8 cellular contexts compared by ENCODE assay signal in the genomic region with DNA sequence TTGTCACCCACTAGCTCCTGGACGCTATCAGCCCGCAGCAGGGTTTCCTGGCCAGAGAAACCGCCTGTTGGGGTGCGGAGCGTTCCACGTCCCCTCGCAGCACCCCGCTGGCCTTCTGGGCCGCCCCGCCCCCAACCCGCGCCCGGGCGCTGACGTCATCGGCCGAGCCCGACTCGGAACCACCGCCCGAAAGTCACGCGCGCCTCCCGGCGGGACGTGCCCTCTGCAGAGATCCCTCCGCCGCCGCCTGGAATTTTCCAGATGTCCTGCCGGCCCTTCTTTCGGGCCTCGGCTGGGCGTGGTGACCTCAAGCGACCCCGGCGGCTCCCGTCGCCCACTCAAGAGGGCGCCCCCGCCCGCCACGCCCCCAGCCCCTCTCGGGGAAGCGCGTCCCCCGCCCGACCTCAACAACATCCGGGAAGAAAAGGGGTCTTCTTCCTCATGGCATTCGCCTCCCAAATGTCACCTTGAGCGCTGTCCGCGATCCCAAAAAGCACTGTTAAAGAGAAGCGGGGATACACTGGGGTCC. TPM values are rescaled to one million over a fixed set of nuclear protein-coding genes. Genes with fewer than 3 reads are reported as not detected.
DNase-seq lines count a peak whose midpoint lies in the region; TF ChIP-seq lines count a peak whose summit lies in the region.

No MANE protein-coding gene starts in this region.

- H3K4me1 ChIP-seq in A673 (ENCODE audit: insufficient read depth, low read length, poor library complexity, severe bottlenecking) (peaks cover 78% of the 10 kb centered on the region), SK-N-SH (ENCODE audit: control insufficient read depth in 1 of 2, insufficient read depth in 2 of 2, low read depth in 1 of 2, low read length in 1 of 2) (peaks cover 38 to 52% of the 10 kb centered on the region in 2 experiments)

- 2% methylated on average over 9 of the region's 54 CpGs for WGBS in SK-N-SH (ENCODE audit: low lambda C conversion rate)

- no peaks in the 10 kb centered on the region for H3K27me3 Mint-ChIP-seq in activated naive CD4-positive, alpha-beta T cell treated with anti-CD3 and anti-CD28 coated beads, Interleukin-2, amount 50 U/mL, for 24 hours

- no peaks in the 10 kb centered on the region for H3K9me3 Mint-ChIP-seq in activated naive CD4-positive, alpha-beta T cell treated with anti-CD3 and anti-CD28 coated beads, Interleukin-2, amount 50 U/mL, for 24 hours

- peak overlapping the region; percentile 96 for H3K4me3 Mint-ChIP-seq in activated naive CD4-positive, alpha-beta T cell treated with anti-CD3 and anti-CD28 coated beads, Interleukin-2, amount 50 U/mL, for 24 hours

- in situ Hi-C loops in GM18951 (cut with MboI; ENCODE audit: low sequenced_read_pairs, unreplicated experiment), result loop anchor here (5.0 kb wide), 1 partner anchor 80 kb away; no protein-coding TSS in a partner anchor

- no peak for TF ChIP-seq CTCF in A673 (conservative IDR thresholded peaks at IDR 0.05; ENCODE audit: low read depth, low read length)
- no peak for TF ChIP-seq CTCF in SK-N-SH (IDR thresholded peaks at IDR 0.05)

- intact Hi-C loops in A673 (cut with micrococcal nuclease; ENCODE audit: unreplicated experiment), result loop anchor here (2.0 kb wide), 1 partner anchor 55 kb away; no protein-coding TSS in a partner anchor

- no peak overlapping the region for H2AFZ ChIP-seq in SK-N-SH (ENCODE audit: low read depth)

- POLR2A ChIA-PET in A673 (lab: Charles Lee; ENCODE audit: low non-redundant PET) (interaction anchor here (0.6 to 1.9 kb wide), 12 partner anchors 70 to 553 kb away, joined by 3 to 21 read pairs (median 6); a partner anchor contains a TSS), SK-N-SH (lab: Yijun Ruan, JAX) (interaction anchor here (0.6 to 17.2 kb wide), 22 partner anchors 8 to 185 kb away, joined by 3 to 1027 read pairs (median 6); a partner anchor contains a TSS)

- TF ChIP-seq RAD21 in SK-N-SH (IDR thresholded peaks at IDR 0.05; ENCODE audit: low read length), result no peak

- peak overlapping the region; percentile 66 for H3K4me3 ChIP-seq in A673 (ENCODE audit: low read depth, low read length, poor library complexity, severe bottlenecking)
- H3K4me3 ChIP-seq in SK-N-SH (ENCODE audit: low read depth in 2 of 2, low read length in 1 of 2), result peak overlapping the region; percentile 77 to 83

- peak; percentile 66 to 75; a peak in 3 of 4 replicates for TF ChIP-seq EP300 in SK-N-SH (IDR thresholded peaks at IDR 0.05; ENCODE audit: borderline replicate concordance in 1 of 2, low read depth in 1 of 2, low read length in 1 of 2)

- peak; percentile 98 for DNase-seq in A673 (ENCODE audit: low spot score)
- DNase-seq in SK-N-SH, result peak; percentile 89
- peak; percentile 95 for DNase-seq in globus pallidus (ENCODE audit: low spot score)
- DNase-seq in occipital lobe (lab: John Stamatoyannopoulos, UW), result peak; percentile 90
- DNase-seq in substantia nigra (lab: John Stamatoyannopoulos, UW), result peak; percentile 71 to 98 (median 95)

- H3K9me2 ChIP-seq in SK-N-SH, result no peaks in the 10 kb centered on the region

- H3K79me2 ChIP-seq in SK-N-SH (ENCODE audit: insufficient read depth), result peaks cover 96% of the 10 kb centered on the region

- H3K4me1 Mint-ChIP-seq in activated naive CD4-positive, alpha-beta T cell treated with anti-CD3 and anti-CD28 coated beads, Interleukin-2, amount 50 U/mL, for 24 hours, result peaks cover 38% of the 10 kb centered on the region

- peak overlapping the region; percentile 94 for H3K4me2 ChIP-seq in SK-N-SH

- H3K36me3 Mint-ChIP-seq in activated naive CD4-positive, alpha-beta T cell treated with anti-CD3 and anti-CD28 coated beads, Interleukin-2, amount 50 U/mL, for 24 hours, result peaks cover 25% of the 10 kb centered on the region

- no TSS peak for BruUV-seq in A673 (replicated peaks; lab: Mats Ljungman, UMichigan)

- no peaks in the 10 kb centered on the region for H3K27me3 ChIP-seq in A673 (replicated peaks; ENCODE audit: insufficient read depth, low read depth, low read length, poor library complexity)
- no peaks in the 10 kb centered on the region for H3K27me3 ChIP-seq in SK-N-SH (ENCODE audit: insufficient read depth)

- peak; percentile 61 for TF ChIP-seq POLR2A in GM18951 (IDR thresholded peaks at IDR 0.05; ENCODE audit: extremely low read depth, insufficient read depth, insufficient read length)

- CTCF ChIA-PET in A673 (lab: Charles Lee) (interaction anchor here (0.7 kb wide), 1 partner anchor 466 kb away, joined by 3 read pairs; a partner anchor contains a TSS), SK-N-SH (lab: Yijun Ruan, JAX) (interaction anchor here (1.0 to 13.0 kb wide), 6 partner anchors 15 to 92 kb away, joined by 3 to 223 read pairs (median 4); a partner anchor contains a TSS)

- H3K36me3 ChIP-seq in A673 (ENCODE audit: insufficient read depth, low read length, poor library complexity, severe bottlenecking) (peaks cover 34% of the 10 kb centered on the region), KOPT-K1 (ENCODE audit: insufficient read depth, low read length) (peaks cover 29% of the 10 kb centered on the region), SK-N-SH (replicated peaks in 1 of 2; ENCODE audit: control insufficient read depth in 1 of 2, insufficient read depth in 2 of 2, low read length in 1 of 2) (peaks cover 31 to 42% of the 10 kb centered on the region in 2 experiments)

- peak overlapping the region; percentile 97 for H3K27ac Mint-ChIP-seq in activated naive CD4-positive, alpha-beta T cell treated with anti-CD3 and anti-CD28 coated beads, Interleukin-2, amount 50 U/mL, for 24 hours

- peak overlapping the region; percentile 98 for H3K9ac ChIP-seq in SK-N-SH

- H3K27ac ChIP-seq in A673 (ENCODE audit: low read depth, low read length, poor library complexity, severe bottlenecking) (peak overlapping the region; percentile 100), KOPT-K1 (ENCODE audit: low read depth, low read length, poor library complexity, severe bottlenecking) (peak overlapping the region; percentile 99), SK-N-SH (ENCODE audit: low read depth in 2 of 2, low read length in 1 of 2) (peak overlapping the region; percentile 100), substantia nigra (ENCODE audit: low read depth, low read length, poor library complexity, severe bottlenecking) (peak overlapping the region; percentile 100)

- peaks cover 45% of the 10 kb centered on the region for H4K20me1 ChIP-seq in SK-N-SH (ENCODE audit: insufficient read depth)

- peaks cover 78% of the 10 kb centered on the region for H3F3A ChIP-seq in SK-N-SH (replicated peaks; ENCODE audit: insufficient read depth)

- H3K9me3 ChIP-seq in A673 (ENCODE audit: low read depth, low read length, poor library complexity, severe bottlenecking), result no peaks in the 10 kb centered on the region
- no peaks in the 10 kb centered on the region for H3K9me3 ChIP-seq in KOPT-K1 (ENCODE audit: insufficient read depth, low read length, poor library complexity, severe bottlenecking)
- H3K9me3 ChIP-seq in SK-N-SH, result no peaks in the 10 kb centered on the region

TF ChIP-seq in SK-N-SH, 30 proteins besides CTCF, POLR2A, EP300 and RAD21 (continues in another document):
- TF ChIP-seq EZH2phosphoT487 (IDR thresholded peaks at IDR 0.05; ENCODE audit: borderline replicate concordance, low read depth), result no peak
- peak; percentile 40; the same call in 1 of the 2 replicates for TF ChIP-seq FOSL2 (IDR thresholded peaks at IDR 0.05; ENCODE audit: borderline replicate concordance, low read depth)
- TF ChIP-seq, protein P1, sequence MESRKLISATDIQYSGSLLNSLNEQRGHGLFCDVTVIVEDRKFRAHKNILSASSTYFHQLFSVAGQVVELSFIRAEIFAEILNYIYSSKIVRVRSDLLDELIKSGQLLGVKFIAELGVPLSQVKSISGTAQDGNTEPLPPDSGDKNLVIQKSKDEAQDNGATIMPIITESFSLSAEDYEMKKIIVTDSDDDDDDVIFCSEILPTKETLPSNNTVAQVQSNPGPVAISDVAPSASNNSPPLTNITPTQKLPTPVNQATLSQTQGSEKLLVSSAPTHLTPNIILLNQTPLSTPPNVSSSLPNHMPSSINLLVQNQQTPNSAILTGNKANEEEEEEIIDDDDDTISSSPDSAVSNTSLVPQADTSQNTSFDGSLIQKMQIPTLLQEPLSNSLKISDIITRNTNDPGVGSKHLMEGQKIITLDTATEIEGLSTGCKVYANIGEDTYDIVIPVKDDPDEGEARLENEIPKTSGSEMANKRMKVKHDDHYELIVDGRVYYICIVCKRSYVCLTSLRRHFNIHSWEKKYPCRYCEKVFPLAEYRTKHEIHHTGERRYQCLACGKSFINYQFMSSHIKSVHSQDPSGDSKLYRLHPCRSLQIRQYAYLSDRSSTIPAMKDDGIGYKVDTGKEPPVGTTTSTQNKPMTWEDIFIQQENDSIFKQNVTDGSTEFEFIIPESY (IDR thresholded peaks at IDR 0.05; ENCODE audit: borderline replicate concordance, low read depth), result no peak
- TF ChIP-seq TCF12 (IDR thresholded peaks at IDR 0.05), result peak; percentile 73
- 0 out of 2 replicates have a peak, but pooled peaks have one; percentile 61 for TF ChIP-seq FOXM1 (IDR thresholded peaks at IDR 0.05; ENCODE audit: low read depth)
- peak; percentile 52; the same call in 1 of the 2 replicates for TF ChIP-seq JUND (IDR thresholded peaks at IDR 0.05)
- TF ChIP-seq FOXJ3 (CRISPR knock-in tag; IDR thresholded peaks at IDR 0.05), result 0 out of 2 replicates have a peak, but pooled peaks have one; percentile 25
- 0 out of 2 replicates have a peak, but pooled peaks have one; percentile 43 for TF ChIP-seq MXI1 (IDR thresholded peaks at IDR 0.05; ENCODE audit: low read depth, low read length)
- TF ChIP-seq, protein P2, sequence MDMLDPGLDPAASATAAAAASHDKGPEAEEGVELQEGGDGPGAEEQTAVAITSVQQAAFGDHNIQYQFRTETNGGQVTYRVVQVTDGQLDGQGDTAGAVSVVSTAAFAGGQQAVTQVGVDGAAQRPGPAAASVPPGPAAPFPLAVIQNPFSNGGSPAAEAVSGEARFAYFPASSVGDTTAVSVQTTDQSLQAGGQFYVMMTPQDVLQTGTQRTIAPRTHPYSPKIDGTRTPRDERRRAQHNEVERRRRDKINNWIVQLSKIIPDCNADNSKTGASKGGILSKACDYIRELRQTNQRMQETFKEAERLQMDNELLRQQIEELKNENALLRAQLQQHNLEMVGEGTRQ (IDR thresholded peaks at IDR 0.05; ENCODE audit: borderline replicate concordance, low read depth, low read length), result no peak

RNA-seq across cellular contexts. Expression of a gene that starts 0.4 kb away (rescaled TPM):
- total RNA-seq in A673 (2021) (196 and 211 TPM in 2 replicates), occipital lobe (3.6 TPM)
- polyA plus RNA-seq in SK-N-SH (2012; rRNA removed), result 435 and 479 TPM in 2 replicates
- polyA plus RNA-seq in SK-N-SH (2012; cell fraction: cytosol; rRNA removed), result 93.7 and 99.2 TPM in 2 replicates
- 3,897 and 4,476 TPM in 2 replicates for polyA plus RNA-seq in SK-N-SH (2012; cell fraction: nucleus; rRNA removed)

RNA-seq across cellular contexts. Expression of a gene that starts 35.7 kb away (rescaled TPM):
- total RNA-seq in A673 (2021), result 43.2 and 51.1 TPM in 2 replicates
- 17.4 and 19.0 TPM in 2 replicates for polyA plus RNA-seq in SK-N-SH (2012; rRNA removed)
- 8.0 and 14.0 TPM in 2 replicates for polyA plus RNA-seq in SK-N-SH (2012; cell fraction: cytosol; rRNA removed)
- 32.3 and 58.1 TPM in 2 replicates for polyA plus RNA-seq in SK-N-SH (2012; cell fraction: nucleus; rRNA removed)
- total RNA-seq in occipital lobe, result 9.2 TPM

RNA-seq across cellular contexts. Expression of a gene that starts 39.7 kb away (rescaled TPM):
- total RNA-seq in A673 (2021), result 5.3 and 7.4 TPM in 2 replicates
- polyA plus RNA-seq in SK-N-SH (2012; rRNA removed), result 3.1 and 3.6 TPM in 2 replicates
- 1.2 and 1.8 TPM in 2 replicates for polyA plus RNA-seq in SK-N-SH (2012; cell fraction: cytosol; rRNA removed)
- 13.7 and 17.4 TPM in 2 replicates for polyA plus RNA-seq in SK-N-SH (2012; cell fraction: nucleus; rRNA removed)
- total RNA-seq in occipital lobe, result 0.31 TPM

Comparison
In these comparisons a context has a peak if more than half of its experiments do, and no peak if none do; other contexts are left out.
1. Peak in every context shown above with its lines: DNase-seq, H3K4me3 ChIP-seq and H3K27ac ChIP-seq.
2. RNA of a gene that starts 0.4 kb away (total RNA-seq): 196 to 211 TPM in A673; 3.6 TPM in occipital lobe (single experiment); every median in the first group is over 10 times any median in the second.